1 cellular context compared by ENCODE assay signal in the genomic region with DNA sequence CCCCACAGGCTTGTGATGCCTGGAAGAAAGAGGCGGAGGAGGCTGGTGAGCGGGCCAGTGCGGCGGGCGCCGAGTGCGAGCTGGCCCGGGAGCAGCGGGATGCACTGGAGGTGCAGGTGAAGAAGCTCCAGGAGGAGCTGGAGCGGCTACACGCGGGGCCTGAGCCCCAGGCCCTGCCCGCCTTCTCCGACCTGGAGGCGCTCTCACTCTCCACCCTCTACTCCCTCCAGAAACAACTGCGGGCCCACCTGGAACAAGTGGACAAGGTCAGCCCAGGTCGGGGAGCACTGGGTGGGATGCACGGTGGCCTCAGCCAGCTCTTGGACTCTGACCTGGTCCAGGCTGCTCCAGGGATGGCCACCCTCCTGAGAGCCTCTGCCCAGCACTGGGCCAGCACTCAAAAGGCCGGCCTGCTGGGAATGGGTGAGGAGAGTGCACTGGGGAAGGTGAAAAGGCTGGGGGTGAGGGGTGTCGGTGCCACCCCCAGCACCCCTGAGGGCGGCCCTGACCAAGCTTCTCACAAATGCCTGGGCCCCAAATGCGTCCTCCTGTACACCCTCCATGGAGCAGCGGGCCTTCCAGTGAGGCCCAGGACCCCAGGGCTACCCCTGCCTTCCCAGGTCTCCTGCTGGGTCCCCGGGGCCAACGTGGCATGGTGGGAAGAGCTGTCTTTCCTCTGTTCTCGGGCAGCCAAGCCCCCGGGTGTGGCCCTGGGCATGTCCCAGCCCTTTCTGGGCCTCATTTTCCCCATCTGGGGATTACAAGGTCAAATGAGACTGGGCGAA.
TF ChIP-seq lines count a peak whose summit lies in the region.

No MANE protein-coding gene starts in this region.

TF ChIP-seq in GM12878, 131 proteins besides CTCF, POLR2A, EP300 and RAD21:
- no peak for TF ChIP-seq STAT1 (conservative IDR thresholded peaks at IDR 0.05)
- no peak for TF ChIP-seq PKNOX1 (IDR thresholded peaks at IDR 0.05)
- no peak for TF ChIP-seq NFIC (IDR thresholded peaks at IDR 0.05; ENCODE audit: low read depth, low read length)
- no peak for TF ChIP-seq YY1 (IDR thresholded peaks at IDR 0.05; ENCODE audit: low read depth, low read length)
- TF ChIP-seq PAX5 (IDR thresholded peaks at IDR 0.05; ENCODE audit: borderline replicate concordance, low read depth, low read length), result no peak
- TF ChIP-seq ETV6 (conservative IDR thresholded peaks at IDR 0.05 in 1 of 2, IDR thresholded peaks at IDR 0.05 in 1 of 2; ENCODE audit: borderline replicate concordance in 1 of 2, low read depth in 1 of 2), result no peak
- TF ChIP-seq, protein P1, sequence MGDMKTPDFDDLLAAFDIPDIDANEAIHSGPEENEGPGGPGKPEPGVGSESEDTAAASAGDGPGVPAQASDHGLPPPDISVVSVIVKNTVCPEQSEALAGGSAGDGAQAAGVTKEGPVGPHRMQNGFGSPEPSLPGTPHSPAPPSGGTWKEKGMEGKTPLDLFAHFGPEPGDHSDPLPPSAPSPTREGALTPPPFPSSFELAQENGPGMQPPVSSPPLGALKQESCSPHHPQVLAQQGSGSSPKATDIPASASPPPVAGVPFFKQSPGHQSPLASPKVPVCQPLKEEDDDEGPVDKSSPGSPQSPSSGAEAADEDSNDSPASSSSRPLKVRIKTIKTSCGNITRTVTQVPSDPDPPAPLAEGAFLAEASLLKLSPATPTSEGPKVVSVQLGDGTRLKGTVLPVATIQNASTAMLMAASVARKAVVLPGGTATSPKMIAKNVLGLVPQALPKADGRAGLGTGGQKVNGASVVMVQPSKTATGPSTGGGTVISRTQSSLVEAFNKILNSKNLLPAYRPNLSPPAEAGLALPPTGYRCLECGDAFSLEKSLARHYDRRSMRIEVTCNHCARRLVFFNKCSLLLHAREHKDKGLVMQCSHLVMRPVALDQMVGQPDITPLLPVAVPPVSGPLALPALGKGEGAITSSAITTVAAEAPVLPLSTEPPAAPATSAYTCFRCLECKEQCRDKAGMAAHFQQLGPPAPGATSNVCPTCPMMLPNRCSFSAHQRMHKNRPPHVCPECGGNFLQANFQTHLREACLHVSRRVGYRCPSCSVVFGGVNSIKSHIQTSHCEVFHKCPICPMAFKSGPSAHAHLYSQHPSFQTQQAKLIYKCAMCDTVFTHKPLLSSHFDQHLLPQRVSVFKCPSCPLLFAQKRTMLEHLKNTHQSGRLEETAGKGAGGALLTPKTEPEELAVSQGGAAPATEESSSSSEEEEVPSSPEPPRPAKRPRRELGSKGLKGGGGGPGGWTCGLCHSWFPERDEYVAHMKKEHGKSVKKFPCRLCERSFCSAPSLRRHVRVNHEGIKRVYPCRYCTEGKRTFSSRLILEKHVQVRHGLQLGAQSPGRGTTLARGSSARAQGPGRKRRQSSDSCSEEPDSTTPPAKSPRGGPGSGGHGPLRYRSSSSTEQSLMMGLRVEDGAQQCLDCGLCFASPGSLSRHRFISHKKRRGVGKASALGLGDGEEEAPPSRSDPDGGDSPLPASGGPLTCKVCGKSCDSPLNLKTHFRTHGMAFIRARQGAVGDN (IDR thresholded peaks at IDR 0.05), result no peak
- no peak for TF ChIP-seq EGR1 (IDR thresholded peaks at IDR 0.05; ENCODE audit: borderline replicate concordance in 1 of 2, low read depth in 2 of 2, low read length in 2 of 2)
- TF ChIP-seq ZBED1 (IDR thresholded peaks at IDR 0.05; ENCODE audit: borderline replicate concordance), result no peak
- TF ChIP-seq YBX1 (IDR thresholded peaks at IDR 0.05), result no peak
- no peak for TF ChIP-seq ZZZ3 (IDR thresholded peaks at IDR 0.05; ENCODE audit: control insufficient read depth, insufficient read length, low read depth)
- TF ChIP-seq TARDBP (IDR thresholded peaks at IDR 0.05; ENCODE audit: borderline replicate concordance), result no peak
- TF ChIP-seq E4F1 (IDR thresholded peaks at IDR 0.05; ENCODE audit: borderline replicate concordance, partially characterized antibody), result no peak
- TF ChIP-seq MTA2 (IDR thresholded peaks at IDR 0.05; ENCODE audit: low read depth), result no peak
- TF ChIP-seq, protein P2, sequence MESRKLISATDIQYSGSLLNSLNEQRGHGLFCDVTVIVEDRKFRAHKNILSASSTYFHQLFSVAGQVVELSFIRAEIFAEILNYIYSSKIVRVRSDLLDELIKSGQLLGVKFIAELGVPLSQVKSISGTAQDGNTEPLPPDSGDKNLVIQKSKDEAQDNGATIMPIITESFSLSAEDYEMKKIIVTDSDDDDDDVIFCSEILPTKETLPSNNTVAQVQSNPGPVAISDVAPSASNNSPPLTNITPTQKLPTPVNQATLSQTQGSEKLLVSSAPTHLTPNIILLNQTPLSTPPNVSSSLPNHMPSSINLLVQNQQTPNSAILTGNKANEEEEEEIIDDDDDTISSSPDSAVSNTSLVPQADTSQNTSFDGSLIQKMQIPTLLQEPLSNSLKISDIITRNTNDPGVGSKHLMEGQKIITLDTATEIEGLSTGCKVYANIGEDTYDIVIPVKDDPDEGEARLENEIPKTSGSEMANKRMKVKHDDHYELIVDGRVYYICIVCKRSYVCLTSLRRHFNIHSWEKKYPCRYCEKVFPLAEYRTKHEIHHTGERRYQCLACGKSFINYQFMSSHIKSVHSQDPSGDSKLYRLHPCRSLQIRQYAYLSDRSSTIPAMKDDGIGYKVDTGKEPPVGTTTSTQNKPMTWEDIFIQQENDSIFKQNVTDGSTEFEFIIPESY (IDR thresholded peaks at IDR 0.05), result no peak
- no peak for TF ChIP-seq HCFC1 (IDR thresholded peaks at IDR 0.05; ENCODE audit: low read length)
